In genomic region chr19:39471756-39472536, GRCh38 we compare ENCODE assay signal across 2 cellular contexts.
A peak's percentile ranks its signal among the peaks of the same experiment; 100 is the strongest.
TF ChIP-seq lines count a peak whose summit lies in the region.

No MANE protein-coding gene starts in this region.

TF ChIP-seq in GM12891, 5 proteins besides CTCF, POLR2A, EP300 and RAD21:
- TF ChIP-seq POU2F2 (IDR thresholded peaks at IDR 0.05; ENCODE audit: low read depth, low read length) (peak; percentile 49; the same call in 1 of the 2 replicates), TAF1 (IDR thresholded peaks at IDR 0.05; ENCODE audit: low read depth, low read length) (no peak), PAX5 (IDR thresholded peaks at IDR 0.05; ENCODE audit: insufficient read depth, low read length, severe bottlenecking) (no peak), SPI1 (IDR thresholded peaks at IDR 0.05; ENCODE audit: low read depth, low read length) (no peak)

TF ChIP-seq in K562, 482 proteins besides CTCF, POLR2A, EP300 and RAD21:
- TF ChIP-seq STAG1 (CRISPR knock-in tag; IDR thresholded peaks at IDR 0.05; ENCODE audit: borderline replicate concordance) (no peak), MIER1 (IDR thresholded peaks at IDR 0.05; ENCODE audit: low read depth) (no peak), USF1 (CRISPR knock-in tag; IDR thresholded peaks at IDR 0.05) (no peak), RBM25 (IDR thresholded peaks at IDR 0.05; ENCODE audit: low read depth, low read length, severe bottlenecking) (peak; percentile 12)
TF ChIP-seq in K562: peak in this region for 1.
